Comparison of ENCODE assay signal across 1 cellular context in genomic region chr7:139703468-139704307, GRCh38.
A peak's percentile ranks its signal among the peaks of the same experiment; 100 is the strongest.
TF ChIP-seq lines count a peak whose summit lies in the region.

No MANE protein-coding gene starts in this region.

TF ChIP-seq in HEK293, 187 proteins besides CTCF, POLR2A, EP300 and RAD21 (continued from another document):
- TF ChIP-seq ZFHX2 (tag by site-specific recombination; conservative IDR thresholded peaks at IDR 0.05), result peak; percentile 96
